8 cellular contexts compared by ENCODE assay signal in the genomic region with DNA sequence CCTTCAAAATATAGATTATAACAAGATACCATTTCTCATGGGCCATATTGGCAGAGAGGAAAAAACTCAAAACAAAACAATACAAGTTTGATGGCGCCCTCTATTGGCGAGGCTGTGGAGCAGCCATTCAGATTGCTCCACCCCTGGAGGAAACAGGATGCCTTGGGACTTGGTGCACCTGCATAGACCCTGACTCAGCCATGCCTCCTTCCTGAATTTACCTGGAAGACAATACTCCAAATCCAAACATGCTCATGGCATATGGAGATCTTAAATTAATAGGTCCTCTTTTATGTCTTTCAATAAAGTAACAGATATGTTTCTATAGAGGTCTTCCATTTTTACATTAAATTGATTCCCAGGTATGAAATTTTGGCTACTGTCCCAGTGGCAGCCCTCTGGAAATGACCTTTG.
DNase-seq lines count a peak whose midpoint lies in the region; ATAC-seq and TF ChIP-seq lines count a peak whose summit lies in the region.

No MANE protein-coding gene starts in this region.

- TF ChIP-seq POLR2A in upper lobe of left lung (IDR thresholded peaks at IDR 0.05) (no peak), GM18505 (IDR thresholded peaks at IDR 0.05; ENCODE audit: borderline replicate concordance, extremely low read depth, insufficient read depth, insufficient read length) (no peak)

- H3K27ac ChIP-seq in 22Rv1 (no peak overlapping the region), upper lobe of left lung (no peak overlapping the region)

- ATAC-seq in natural killer cell (peak; percentile 67 to 71 (median 70)), upper lobe of left lung (ENCODE audit: low FRiP score in 2 of 2) (no peak), GM18505 (IDR thresholded peaks at IDR 0.05; ENCODE audit: unreplicated experiment) (no peak)

- WGBS in upper lobe of left lung, 2 donors: 5 to 9% methylated on average over 2 of the region's 2 CpGs

- H3K4me3 ChIP-seq in upper lobe of left lung: no peak overlapping the region

- H3K27ac Mint-ChIP-seq in chondrocyte (ENCODE audit: unreplicated experiment) (peak overlapping the region; percentile 97), natural killer cell (peak overlapping the region in 1 of 2 donors; percentile 93)

- H3K9me3 Mint-ChIP-seq in chondrocyte (ENCODE audit: low read depth): no peaks in the 10 kb centered on the region
- no peaks in the 10 kb centered on the region for H3K9me3 Mint-ChIP-seq in natural killer cell

- intact Hi-C loops in natural killer cell (cut with micrococcal nuclease): no loop called here

- H3K4me3 Mint-ChIP-seq in chondrocyte (ENCODE audit: unreplicated experiment): no peak overlapping the region
- H3K4me3 Mint-ChIP-seq in natural killer cell: peak overlapping the region; percentile 35

- peak; percentile 88 for TF ChIP-seq CTCF in 22Rv1 (IDR thresholded peaks at IDR 0.05)
- TF ChIP-seq CTCF in GM12874 (IDR thresholded peaks at IDR 0.05; ENCODE audit: insufficient read depth, low read depth, low read length): peak; percentile 76
- peak; percentile 79 for TF ChIP-seq CTCF in chondrocyte (IDR thresholded peaks at IDR 0.05)
- TF ChIP-seq CTCF in natural killer cell (IDR thresholded peaks at IDR 0.05): peak; percentile 94
- TF ChIP-seq CTCF in upper lobe of left lung (IDR thresholded peaks at IDR 0.05): peak; percentile 23 to 65 (median 50)

- no peak for TF ChIP-seq EP300 in upper lobe of left lung (IDR thresholded peaks at IDR 0.05)

- no peaks in the 10 kb centered on the region for H3K4me1 ChIP-seq in upper lobe of left lung

- H3K4me1 Mint-ChIP-seq in chondrocyte (ENCODE audit: low read depth): peaks cover 33% of the 10 kb centered on the region
- H3K4me1 Mint-ChIP-seq in natural killer cell: peaks cover 67 to 69% of the 10 kb centered on the region in 2 donors

- no peaks in the 10 kb centered on the region for H3K9me3 ChIP-seq in upper lobe of left lung

- DNase-seq in NCI-H2227 (lab: John Stamatoyannopoulos, UW; ENCODE audit: unreplicated experiment) (peak; percentile 49), chondrocyte (ENCODE audit: low spot score) (no peak), natural killer cell (no peak), upper lobe of left lung (peak in 1 of 2 donors; percentile 52)
- peak; percentile 48 for DNase-seq in activated CD4-positive, alpha-beta T cell treated with anti-CD3 and anti-CD28 coated beads for 1 hour

- no peaks in the 10 kb centered on the region for H3K27me3 ChIP-seq in upper lobe of left lung

- no peaks in the 10 kb centered on the region for H3K36me3 ChIP-seq in upper lobe of left lung

- H3K27me3 Mint-ChIP-seq in chondrocyte (ENCODE audit: low read depth) (no peaks in the 10 kb centered on the region), natural killer cell (ENCODE audit: low read depth in 2 of 2) (no peaks in the 10 kb centered on the region)

- H3K36me3 Mint-ChIP-seq in chondrocyte (ENCODE audit: low read depth) (no peaks in the 10 kb centered on the region), natural killer cell (no peaks in the 10 kb centered on the region)

Comparison
In these comparisons a context has a peak if more than half of its experiments do, and no peak if none do; other contexts are left out.
1. DNase-seq: peak in NCI-H2227 (single experiment) and activated CD4-positive, alpha-beta T cell treated with anti-CD3 and anti-CD28 coated beads for 1 hour (single experiment); none in chondrocyte (single experiment) and natural killer cell (single experiment).
2. ATAC-seq: peak in natural killer cell (3 of 3); none in upper lobe of left lung (0 of 2) and GM18505 (single experiment).
3. Peak in every context shown above with its lines, with median percentiles within 50 percentile points of each other: CTCF ChIP-seq.